In genomic region chr2:40874380-40874779, GRCh38 we compare ENCODE assay signal across 10 cellular contexts.
"Had no signal": no experiment of that assay in that cellular context is flagged by ENCODE, and none has a peak within 500 bp of the region (broad histone marks: within the 10 kb centered on the region; RNA-seq: fewer than 3 reads in every experiment).

No MANE protein-coding gene starts in this region.

- FAIRE-seq: H1, H54 had no signal

- H3K9ac ChIP-seq: GM23248 had no signal

- H3K4me2 ChIP-seq: GM23338 had no signal

- DNase-seq: GM23248, GOT3, H7, H9, HCEC 1CT, HFFc6 had no signal

- H3K4me3 ChIP-seq: GM23248, GM23338, HAP-1 had no signal

- H2AFZ ChIP-seq: GM23248 had no signal

- H3K27ac ChIP-seq: GM23248 had no signal

- H3K9me3 ChIP-seq: HAP-1 had no signal

- H3K36me3 ChIP-seq: HAP-1 had no signal
